In genomic region chr12:111672822-111673381, GRCh38 we compare ENCODE assay signal across 24 cellular contexts.
"Had no signal": no experiment of that assay in that cellular context is flagged by ENCODE, and none has a peak within 500 bp of the region (broad histone marks: within the 10 kb centered on the region; RNA-seq: fewer than 3 reads in every experiment).

No MANE protein-coding gene starts in this region.

- ATAC-seq: activated CD8-positive, alpha-beta memory T cell treated with anti-CD3 and anti-CD28 coated beads, Interleukin-2, amount 10 ng/mL, durations not matched to agents 7 days and 5 days had no signal

- H3K4me3 ChIP-seq: cardiac muscle cell, K562, PC-9 had no signal

- DNase-seq: activated B cell treated with CpG ODN at 0.5 μM for 24 hours; activated CD4-positive, alpha-beta T cell treated with anti-CD3 and anti-CD28 coated beads for 1 hour; activated CD4-positive, alpha-beta T cell treated with anti-CD3 and anti-CD28 coated beads, Interleukin-2, amount 10 ng/mL, durations not matched to agents 24 days and 14 days; activated CD4-positive, alpha-beta T cell treated with anti-CD3 and anti-CD28 coated beads, Interleukin-2, amount 50 U/mL, for 48 hours; activated CD8-positive, alpha-beta memory T cell treated with anti-CD3 and anti-CD28 coated beads, Interleukin-2, amount 10 ng/mL, durations not matched to agents 7 days and 5 days; activated effector memory CD4-positive, alpha-beta T cell treated with Interleukin-2 at 50 U/mL for 16 hours; activated naive CD4-positive, alpha-beta T cell; activated T-cell treated with anti-CD3 and anti-CD28 coated beads, Interleukin-2, amount 50 U/mL, for 24 hours; MM.1S; NCI-H1105 treated with DMSO at 0.1 percent for 48 hours; NCI-H1436 treated with DMSO at 0.1 percent for 48 hours; NCI-H187; NCI-H2171; NCI-H2227 treated with DMSO at 0.1 percent for 48 hours; NCI-H524 treated with DMSO at 0.1 percent for 48 hours; PC-9; SHP77 treated with DMSO at 0.1 percent for 48 hours; T-helper 2 cell; T1000 had no signal

- H3K27me3 ChIP-seq: brain microvascular endothelial cell, cardiac muscle cell had no signal

- H3K27ac ChIP-seq: brain microvascular endothelial cell, cardiac muscle cell, PC-9 had no signal

- FAIRE-seq: astrocyte, TTC549 had no signal
